ENCODE assay signal across 33 cellular contexts in genomic region chr4:121973791-121974190, GRCh38. TPM values are rescaled to one million over a fixed set of nuclear protein-coding genes. Genes with fewer than 3 reads are reported as not detected.
"Had no signal": no experiment of that assay in that cellular context is flagged by ENCODE, and none has a peak within 500 bp of the region (broad histone marks: within the 10 kb centered on the region; RNA-seq: fewer than 3 reads in every experiment).

No MANE protein-coding gene starts in this region.

- ATAC-seq: left lung; lower lobe of right lung; natural killer cell; right lobe of liver; stimulated activated memory B cell treated with anti-CD40 and anti-IgM and Interleukin-4, amounts not matched to agents 10 μg/mL and 1 μg/mL and 100 μg/mL, for 72 hours; stimulated activated naive CD8-positive, alpha-beta T cell treated with anti-CD3 and anti-CD28 coated beads, Interleukin-15, amount 100 ng/mL, for 72 hours had no signal

- H3K4me3 Mint-ChIP-seq: mesothelial cell of epicardium; naive B cell; natural killer cell; nephron progenitor cell; neural progenitor cell; stimulated activated memory B cell treated with anti-CD40 and anti-IgM and Interleukin-4, amounts not matched to agents 10 μg/mL and 1 μg/mL and 100 μg/mL, for 72 hours; stimulated activated naive CD8-positive, alpha-beta T cell treated with anti-CD3 and anti-CD28 coated beads, Interleukin-15, amount 100 ng/mL, for 72 hours had no signal

- H2AFZ ChIP-seq: neural progenitor cell had no signal

- H3K27ac Mint-ChIP-seq: mesothelial cell of epicardium; naive B cell; natural killer cell; nephron progenitor cell; neural progenitor cell; progenitor cell of endocrine pancreas; stimulated activated memory B cell treated with anti-CD40 and anti-IgM and Interleukin-4, amounts not matched to agents 10 μg/mL and 1 μg/mL and 100 μg/mL, for 72 hours; stimulated activated naive CD8-positive, alpha-beta T cell treated with anti-CD3 and anti-CD28 coated beads, Interleukin-15, amount 100 ng/mL, for 72 hours had no signal

- H3K9me3 ChIP-seq: left lung, lower lobe of right lung, neutrophil, ovary, right atrium auricular region, right lobe of liver, testis, thyroid gland, transverse colon, upper lobe of left lung, vagina had no signal

- H3K9me3 Mint-ChIP-seq: mesothelial cell of epicardium; naive B cell; natural killer cell; nephron progenitor cell; neural progenitor cell; stimulated activated memory B cell treated with anti-CD40 and anti-IgM and Interleukin-4, amounts not matched to agents 10 μg/mL and 1 μg/mL and 100 μg/mL, for 72 hours; stimulated activated naive CD8-positive, alpha-beta T cell treated with anti-CD3 and anti-CD28 coated beads, Interleukin-15, amount 100 ng/mL, for 72 hours had no signal

- H3K4me1 ChIP-seq: left lung, lower lobe of right lung, neural progenitor cell, right atrium auricular region, right lobe of liver, testis, thyroid gland, transverse colon, upper lobe of left lung, vagina had no signal

- H3K27me3 ChIP-seq: neural progenitor cell, ovary, right atrium auricular region, testis, thyroid gland, transverse colon, upper lobe of left lung, vagina had no signal

- H3K36me3 Mint-ChIP-seq: mesothelial cell of epicardium; naive B cell; natural killer cell; neural progenitor cell; stimulated activated memory B cell treated with anti-CD40 and anti-IgM and Interleukin-4, amounts not matched to agents 10 μg/mL and 1 μg/mL and 100 μg/mL, for 72 hours had no signal

- H3K4me3 ChIP-seq: left lung, lower lobe of right lung, neural progenitor cell, ovary, right atrium auricular region, right lobe of liver, smooth muscle cell, testis, thyroid gland, transverse colon, upper lobe of left lung, vagina had no signal

- H3K36me3 ChIP-seq: left lung, lower lobe of right lung, neural progenitor cell, neutrophil, ovary, right atrium auricular region, right lobe of liver, thyroid gland, transverse colon, upper lobe of left lung, vagina had no signal

- DNase-seq: hypothalamus; kidney glomerular epithelial cell; left cardiac atrium; left lung; lower lobe of right lung; mesendoderm; naive B cell; natural killer cell; nephron progenitor cell; occipital lobe; ovary; right lobe of liver; stimulated activated CD4-positive, alpha-beta T cell treated with anti-CD3 and anti-CD28 coated beads, Interleukin-1b, Interleukin-23, amount 100 ng/mL, for 48 hours; stimulated activated CD4-positive, alpha-beta T cell treated with anti-CD3 and anti-CD28 coated beads, Interleukin-2, amount 100 ng/mL, for 48 hours; stimulated activated CD4-positive, alpha-beta T cell treated with anti-CD3 and anti-CD28 coated beads, Interleukin-4, amount 100 ng/mL, for 4 hours; stimulated activated CD8-positive, alpha-beta memory T cell treated with anti-CD3 and anti-CD28 coated beads, Interleukin-4, amount 100 ng/mL, for 48 hours; stimulated activated naive CD4-positive, alpha-beta T cell treated with Interleukin-2 at 50 U/mL for 16 hours; stimulated activated naive CD8-positive, alpha-beta T cell treated with anti-CD3 and anti-CD28 coated beads, Interleukin-15, amount 100 ng/mL, for 72 hours; substantia nigra; testis; thyroid gland; transverse colon; upper lobe of left lung had no signal

- H3K4me2 ChIP-seq: neural progenitor cell, smooth muscle cell had no signal

- H3K27ac ChIP-seq: left lung, lower lobe of right lung, neural progenitor cell, neutrophil, ovary, right atrium auricular region, right lobe of liver, testis, thyroid gland, transverse colon, upper lobe of left lung, vagina had no signal

- H3K9ac ChIP-seq: neural progenitor cell had no signal

RNA-seq across cellular contexts. Expression of gene TRPC3, which starts 21.9 kb away (rescaled TPM):
- total RNA-seq: renal cortical epithelial cell had no signal
- polyA plus RNA-seq: keratinocyte had no signal
